ENCODE assay signal across 8 cellular contexts in the genomic region with DNA sequence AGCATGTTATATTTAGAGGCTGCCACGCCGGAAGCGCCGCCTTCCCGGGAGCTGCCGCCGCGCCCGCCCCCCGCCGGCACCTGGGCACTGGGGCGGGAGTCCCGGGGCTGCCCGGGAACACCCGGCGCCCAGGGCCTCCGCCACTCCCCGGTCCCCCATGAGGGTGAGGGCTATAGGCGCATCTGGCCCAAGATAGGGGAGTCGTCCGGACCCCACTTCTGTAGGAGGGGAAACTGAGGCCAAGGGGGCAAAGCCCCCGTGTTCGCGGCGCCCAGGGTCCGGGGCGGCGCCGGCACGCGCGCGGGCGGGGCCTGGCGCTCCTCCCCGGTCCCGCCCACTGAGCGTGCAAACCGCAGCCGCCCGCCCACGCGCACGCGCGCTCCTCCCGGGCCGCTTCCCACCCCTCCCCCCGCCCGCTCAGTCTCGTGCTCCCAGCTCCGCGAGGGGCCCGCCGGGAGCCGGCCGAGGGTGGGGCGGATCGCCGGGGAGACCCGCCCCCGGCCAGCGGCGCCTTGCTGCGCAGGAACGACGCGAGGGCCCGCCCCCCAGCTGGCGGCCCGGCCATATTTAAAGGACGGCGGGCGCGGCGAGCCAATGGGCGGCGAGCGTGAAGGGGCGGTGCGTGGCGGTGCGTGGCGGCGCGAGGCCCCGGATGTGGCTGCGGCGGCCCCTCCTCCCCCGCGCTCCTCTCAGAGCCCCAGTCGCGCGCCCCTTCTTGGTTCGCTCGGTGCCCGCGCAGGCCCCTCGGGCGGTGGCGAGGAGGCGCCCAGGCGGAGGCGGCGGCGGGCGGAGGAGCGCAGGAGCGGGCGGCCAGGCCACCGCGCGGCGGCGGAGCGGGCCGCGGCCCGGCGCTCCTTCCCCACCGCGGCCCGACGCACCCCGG. TPM values are rescaled to one million over a fixed set of nuclear protein-coding genes. Genes with fewer than 3 reads are reported as not detected.
A peak's percentile ranks its signal among the peaks of the same experiment; 100 is the strongest.
DNase-seq lines count a peak whose midpoint lies in the region; ATAC-seq and TF ChIP-seq lines count a peak whose summit lies in the region.

A gene (plus strand): TSS at position 700 of the 883 bp plus-strand sequence. CDS start 192 bp downstream, outside the sequence.

- no peaks in the 10 kb centered on the region for H3K27me3 ChIP-seq in H7 (ENCODE audit: control insufficient read depth, insufficient read depth, low read length)

- peak within 1 kb of the TSS; percentile 48 to 58 for H3K27ac Mint-ChIP-seq in natural killer cell treated with Interleukin-12 subunit alpha and Interleukin-12 subunit beta and Interleukin-15 and Interleukin-18, amount 100 ng/mL, for 72 hours

- H3K9me3 Mint-ChIP-seq in natural killer cell treated with Interleukin-12 subunit alpha and Interleukin-12 subunit beta and Interleukin-15 and Interleukin-18, amount 100 ng/mL, for 72 hours = no peaks in the 10 kb centered on the region

- H3K4me3 Mint-ChIP-seq in natural killer cell treated with Interleukin-12 subunit alpha and Interleukin-12 subunit beta and Interleukin-15 and Interleukin-18, amount 100 ng/mL, for 72 hours = peak within 1 kb of the TSS; percentile 87

- no peaks in the 10 kb centered on the region for H3K27me3 Mint-ChIP-seq in natural killer cell treated with Interleukin-12 subunit alpha and Interleukin-12 subunit beta and Interleukin-15 and Interleukin-18, amount 100 ng/mL, for 72 hours

- peaks cover 23% of the 10 kb centered on the region for H3K36me3 ChIP-seq in H7 (replicated peaks; ENCODE audit: control insufficient read depth, insufficient read depth, low read length)

- no peaks in the 10 kb centered on the region for H3K36me3 Mint-ChIP-seq in natural killer cell treated with Interleukin-12 subunit alpha and Interleukin-12 subunit beta and Interleukin-15 and Interleukin-18, amount 100 ng/mL, for 72 hours

- peak; percentile 56 for TF ChIP-seq POLR2A in Raji (IDR thresholded peaks at IDR 0.05; ENCODE audit: insufficient read depth, low read depth, low read length)

- peaks cover 17 to 25% of the 10 kb centered on the region in 2 donors for H3K4me1 Mint-ChIP-seq in natural killer cell treated with Interleukin-12 subunit alpha and Interleukin-12 subunit beta and Interleukin-15 and Interleukin-18, amount 100 ng/mL, for 72 hours (ENCODE audit: low read depth in 2 of 2)

- peak within 1 kb of the TSS; percentile 86 for H3K4me3 ChIP-seq in H7 (ENCODE audit: insufficient read depth, low read depth, low read length)

- DNase-seq in ELF-1 (ENCODE audit: low read depth, low spot score) (peak; percentile 97), H7 (peak; percentile 100), M059J (ENCODE audit: low read depth) (peak; percentile 97), fibroblast of peridontal ligament (ENCODE audit: extremely low read depth) (peak; percentile 93)
- DNase-seq in activated T-helper 9 cell treated with anti-CD3 and anti-CD28 coated beads, Interleukin-2, amount 50 U/mL, for 16 hours (ENCODE audit: low read depth) = peak; percentile 97
- DNase-seq in natural killer cell treated with Interleukin-12 subunit alpha and Interleukin-12 subunit beta and Interleukin-15 and Interleukin-18, amount 100 ng/mL, for 72 hours (ENCODE audit: low spot score) = peak; percentile 97
- DNase-seq in stimulated activated naive CD4-positive, alpha-beta T cell treated with Interleukin-2 at 50 U/mL for 16 hours (lab: John Stamatoyannopoulos, UW) = peak; percentile 96

- ATAC-seq in natural killer cell treated with Interleukin-12 subunit alpha and Interleukin-12 subunit beta and Interleukin-15 and Interleukin-18, amount 100 ng/mL, for 72 hours = peak; percentile 93 to 95

RNA-seq across cellular contexts. Expression of the gene that starts here (rescaled TPM):
- 67.6 and 68.6 TPM in 2 replicates for total RNA-seq in H7 (2014; rRNA removed; shearing (Covaris generic))
- total RNA-seq in M059J (2014; rRNA removed; shearing (Covaris generic)) = 46.5 and 60.4 TPM in 2 replicates
- 10 to 100 TPM; 25.8 to 32.7 TPM for total RNA-seq in natural killer cell treated with Interleukin-12 subunit alpha and Interleukin-12 subunit beta and Interleukin-15 and Interleukin-18, amount 100 ng/mL, for 72 hours

Comparison
In these comparisons a context has a peak if more than half of its experiments do, and no peak if none do; other contexts are left out.
1. Peak in every context shown above with its lines: DNase-seq, ATAC-seq and H3K4me3 ChIP-seq.